In the genomic region with DNA sequence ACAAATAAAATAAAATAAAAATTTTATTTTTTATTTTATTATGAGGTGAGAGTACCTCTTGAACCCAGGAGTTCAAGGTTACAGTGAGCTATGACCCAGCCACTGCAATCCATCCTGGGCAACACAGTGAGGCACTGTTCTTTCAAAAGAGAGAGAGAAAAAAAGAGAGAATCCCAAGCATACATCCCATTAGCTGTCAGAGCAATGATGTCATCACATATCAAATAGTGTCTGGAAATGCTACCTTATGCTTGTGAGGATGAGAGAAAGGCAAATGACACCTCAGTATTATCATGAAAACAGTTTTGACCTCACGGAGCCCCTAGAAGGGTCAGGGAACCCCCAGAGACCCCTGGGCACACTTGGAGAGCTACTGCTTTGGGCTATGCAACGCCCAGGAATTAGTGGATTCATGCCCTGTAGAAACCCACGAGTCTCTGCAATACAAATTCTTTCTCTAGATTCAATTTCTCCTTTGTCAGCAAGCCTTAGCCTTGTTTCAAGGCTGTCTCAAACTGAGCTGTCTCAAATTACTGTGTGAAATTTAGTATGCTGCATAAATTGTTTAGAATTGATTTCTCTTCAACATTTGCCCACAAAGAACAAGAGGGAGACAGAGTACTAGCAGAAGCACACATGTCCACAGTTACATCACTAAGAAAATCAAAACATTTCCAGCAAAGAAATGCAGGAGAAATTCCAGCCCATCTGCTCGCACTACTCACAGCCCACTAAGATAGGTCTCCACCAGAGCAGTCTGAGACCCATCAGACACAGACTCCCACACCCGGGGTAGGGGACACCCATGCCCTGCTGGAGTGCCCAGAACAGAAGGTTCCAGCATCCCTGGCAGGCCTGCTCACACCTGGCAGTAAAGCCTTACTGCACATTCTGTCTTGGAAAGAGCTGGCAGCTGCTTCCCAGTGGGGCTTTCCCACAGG, we compare ENCODE assay signal across 10 cellular contexts. TPM values are rescaled to one million over a fixed set of nuclear protein-coding genes. Genes with fewer than 3 reads are reported as not detected.
DNase-seq lines count a peak whose midpoint lies in the region; ATAC-seq and TF ChIP-seq lines count a peak whose summit lies in the region.
"Had no signal": no experiment of that assay in that cellular context is flagged by ENCODE, and none has a peak within 500 bp of the region (broad histone marks: within the 10 kb centered on the region; RNA-seq: fewer than 3 reads in every experiment).

No MANE protein-coding gene starts in this region.

- H3K4me1 ChIP-seq in endodermal cell (ENCODE audit: control insufficient read depth, insufficient read depth, low read length), result no peaks in the 10 kb centered on the region
- H3K4me1 ChIP-seq in gastrocnemius medialis, result peaks cover 56 to 66% of the 10 kb centered on the region in 2 donors

- H3K9ac ChIP-seq in endodermal cell (ENCODE audit: extremely low read depth, low read length, poor library complexity, severe bottlenecking), result no peak overlapping the region

- DNase-seq in DMS53 (lab: John Stamatoyannopoulos, UW) (peak; percentile 31), DMS53 treated with DMSO at 0.1 percent for 48 hours (lab: John Stamatoyannopoulos, UW; ENCODE audit: unreplicated experiment) (no peak), endodermal cell (no peak), gastrocnemius medialis (peak; percentile 73 to 95), middle frontal gyrus (ENCODE audit: extremely low spot score, low spot score) (no peak)
- no peak for DNase-seq in stimulated activated CD4-positive, alpha-beta T cell treated with anti-CD3 and anti-CD28 coated beads, Interleukin-4, amount 100 ng/mL, for 24 hours
- DNase-seq: activated CD4-positive, alpha-beta T cell treated with anti-CD3 and anti-CD28 coated beads, Interleukin-2, amount 10 ng/mL, durations not matched to agents 7 days and 5 days; NCI-H1048 had no signal

- intact Hi-C loops in gastrocnemius medialis (cut with DNase I; ENCODE audit: low total_unique reads), result no loop called here

- no peak overlapping the region for H3K4me3 Mint-ChIP-seq in endodermal cell
- H3K4me3 Mint-ChIP-seq: activated CD4-positive, alpha-beta T cell treated with anti-CD3 and anti-CD28 coated beads, Interleukin-2, amount 10 ng/mL, durations not matched to agents 7 days and 5 days had no signal

- H3K9me3 Mint-ChIP-seq in endodermal cell, result no peaks in the 10 kb centered on the region
- H3K9me3 Mint-ChIP-seq: activated CD4-positive, alpha-beta T cell treated with anti-CD3 and anti-CD28 coated beads, Interleukin-2, amount 10 ng/mL, durations not matched to agents 7 days and 5 days had no signal

- H3K9me3 ChIP-seq in endodermal cell (ENCODE audit: control insufficient read depth, low read length) (no peaks in the 10 kb centered on the region), gastrocnemius medialis (no peaks in the 10 kb centered on the region)

- peaks cover 8% of the 10 kb centered on the region for H3K36me3 Mint-ChIP-seq in endodermal cell (ENCODE audit: low read depth)

- in situ Hi-C loops in gastrocnemius medialis (cut with MboI; ENCODE audit: low sequenced_read_pairs in 4 of 4), result no loop called here

- H3K27me3 Mint-ChIP-seq in endodermal cell (ENCODE audit: insufficient read depth), result no peaks in the 10 kb centered on the region
- H3K27me3 Mint-ChIP-seq: activated CD4-positive, alpha-beta T cell treated with anti-CD3 and anti-CD28 coated beads, Interleukin-2, amount 10 ng/mL, durations not matched to agents 7 days and 5 days had no signal

- no peaks in the 10 kb centered on the region for H3K4me1 Mint-ChIP-seq in endodermal cell

- H3K4me3 ChIP-seq in endodermal cell (ENCODE audit: low read length) (no peak overlapping the region), gastrocnemius medialis (no peak overlapping the region)

- TF ChIP-seq CTCF in endodermal cell (conservative IDR thresholded peaks at IDR 0.05) (no peak), gastrocnemius medialis (IDR thresholded peaks at IDR 0.05 in 4 of 5, conservative IDR thresholded peaks at IDR 0.05 in 1 of 5) (no peak)

- WGBS in endodermal cell (ENCODE audit: insufficient coverage in 1 of 2, insufficient read length in 1 of 2), 2 experiments, result 89 to 92% methylated on average over 4 to 5 of the region's 5 CpGs

- H3K36me3 ChIP-seq in endodermal cell (ENCODE audit: control insufficient read depth, insufficient read depth, low read length), result peaks cover 4% of the 10 kb centered on the region
- no peaks in the 10 kb centered on the region for H3K36me3 ChIP-seq in gastrocnemius medialis

- H3K27ac Mint-ChIP-seq in endodermal cell, result no peak overlapping the region
- H3K27ac Mint-ChIP-seq: activated CD4-positive, alpha-beta T cell treated with anti-CD3 and anti-CD28 coated beads, Interleukin-2, amount 10 ng/mL, durations not matched to agents 7 days and 5 days had no signal

- no peak for TF ChIP-seq POLR2A in gastrocnemius medialis (IDR thresholded peaks at IDR 0.05)

- H3K27me3 ChIP-seq in endodermal cell (ENCODE audit: control insufficient read depth, insufficient read depth, low read length, poor library complexity, severe bottlenecking), result no peaks in the 10 kb centered on the region
- H3K27me3 ChIP-seq in gastrocnemius medialis, result no peaks in the 10 kb centered on the region

- ATAC-seq in gastrocnemius medialis, result peak; percentile 57 to 77

- H3K27ac ChIP-seq in endodermal cell (ENCODE audit: low read depth, low read length) (peak overlapping the region; percentile 38), gastrocnemius medialis (peak overlapping the region; percentile 74 to 90 (median 81))
- H3K27ac ChIP-seq: 22Rv1 had no signal

RNA-seq across cellular contexts. Expression of a gene that starts 18.1 kb away (rescaled TPM):
- total RNA-seq in endodermal cell (10 to 100 TPM; 54.6 to 62.9 TPM), gastrocnemius medialis (10 to 100 TPM; 30.0 to 72.7 (median 43.5) TPM)
- polyA plus RNA-seq in endodermal cell (2013, experiment 1 of 2), result 47.4 TPM
- polyA plus RNA-seq in endodermal cell (2013, experiment 2 of 2), result 41.6 TPM

RNA-seq across cellular contexts. Expression of a gene that starts 27.0 kb away (rescaled TPM):
- total RNA-seq in endodermal cell, result not detected
- polyA plus RNA-seq in endodermal cell (2013, experiment 1 of 2), result not detected
- polyA plus RNA-seq in endodermal cell (2013, experiment 2 of 2), result not detected
- under 1 TPM in 3 of 4 donors, not detected in 1; 0.19 to 0.33 (median 0.25) TPM for total RNA-seq in gastrocnemius medialis
- total RNA-seq: activated CD4-positive, alpha-beta T cell treated with anti-CD3 and anti-CD28 coated beads, Interleukin-2, amount 10 ng/mL, durations not matched to agents 7 days and 5 days; posterior vena cava had no signal

RNA-seq across cellular contexts. Expression of a gene that starts 40.3 kb away (rescaled TPM):
- total RNA-seq in endodermal cell (10 to 100 TPM; 14.5 to 14.8 TPM), gastrocnemius medialis (10 to 100 TPM in 2 of 4 donors, 1 to 10 TPM in 2; 7.5 to 25.3 (median 12.0) TPM)
- polyA plus RNA-seq in endodermal cell (2013, experiment 1 of 2), result 17.1 TPM
- 15.0 TPM for polyA plus RNA-seq in endodermal cell (2013, experiment 2 of 2)

RNA-seq across cellular contexts. Expression of a gene that starts 45.9 kb away (rescaled TPM):
- total RNA-seq in endodermal cell (not detected), gastrocnemius medialis (not detected)
- not detected for polyA plus RNA-seq in endodermal cell (2013, experiment 1 of 2)
- not detected for polyA plus RNA-seq in endodermal cell (2013, experiment 2 of 2)
- total RNA-seq: activated CD4-positive, alpha-beta T cell treated with anti-CD3 and anti-CD28 coated beads, Interleukin-2, amount 10 ng/mL, durations not matched to agents 7 days and 5 days; posterior vena cava had no signal

Comparison
In these comparisons a context has a peak if more than half of its experiments do, and no peak if none do; other contexts are left out.
1. DNase-seq: peak in DMS53 (single experiment) and gastrocnemius medialis (2 of 2); none in DMS53 treated with DMSO at 0.1 percent for 48 hours (single experiment), endodermal cell (single experiment), stimulated activated CD4-positive, alpha-beta T cell treated with anti-CD3 and anti-CD28 coated beads, Interleukin-4, amount 100 ng/mL, for 24 hours (single experiment) and middle frontal gyrus (single experiment).